ENCODE assay signal across 31 cellular contexts in the genomic region with DNA sequence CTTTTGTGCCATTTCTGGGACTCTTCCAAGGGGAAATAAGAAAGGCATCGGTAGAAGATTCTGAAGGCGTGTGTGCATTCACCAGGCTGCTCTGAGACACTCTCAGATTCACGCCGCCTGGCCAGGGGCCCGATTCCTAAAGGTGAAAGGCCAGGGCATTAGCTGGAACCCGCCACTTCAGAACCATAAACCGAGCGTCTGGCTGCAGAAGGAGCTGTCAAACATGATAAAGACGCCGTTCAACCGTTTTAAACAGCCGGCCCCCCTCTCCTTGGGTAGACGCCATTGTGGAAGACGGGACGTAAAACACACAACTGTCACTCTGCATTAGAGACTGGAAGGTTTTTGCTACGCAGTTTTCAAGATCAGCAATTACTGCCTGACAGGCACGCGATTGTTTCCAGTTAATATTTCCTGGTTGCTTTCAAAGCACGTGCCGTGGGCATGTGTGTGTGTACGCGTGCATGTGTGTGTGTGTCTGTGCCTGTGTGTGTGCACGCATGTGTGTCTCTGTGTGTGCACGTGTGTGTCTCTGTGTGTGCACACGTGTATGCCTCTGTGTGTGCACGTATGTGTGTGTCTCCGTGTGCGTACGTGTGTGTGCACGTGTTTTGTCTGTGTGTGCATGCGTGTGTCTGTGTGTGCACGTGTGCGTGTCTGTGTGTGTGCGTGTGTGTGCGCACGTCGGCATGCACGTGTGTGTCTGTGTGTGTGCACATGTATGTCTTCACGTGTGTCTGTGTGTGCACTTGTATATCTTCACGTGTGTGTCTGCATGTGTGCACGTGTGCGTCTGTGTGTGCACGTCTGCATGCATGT. TPM values are rescaled to one million over a fixed set of nuclear protein-coding genes. Genes with fewer than 3 reads are reported as not detected.
DNase-seq lines count a peak whose midpoint lies in the region; ATAC-seq, FAIRE-seq and TF ChIP-seq lines count a peak whose summit lies in the region.
"Had no signal": no experiment of that assay in that cellular context is flagged by ENCODE, and none has a peak within 500 bp of the region (broad histone marks: within the 10 kb centered on the region; RNA-seq: fewer than 3 reads in every experiment).

No MANE protein-coding gene starts in this region.

- TF ChIP-seq CTCF in endothelial cell (IDR thresholded peaks at IDR 0.05; ENCODE audit: unreplicated experiment) = no peak
- TF ChIP-seq CTCF in neural cell (IDR thresholded peaks at IDR 0.05; ENCODE audit: poor library complexity, severe bottlenecking) = no peak
- TF ChIP-seq CTCF in spleen (IDR thresholded peaks at IDR 0.05 in 8 of 11, conservative IDR thresholded peaks at IDR 0.05 in 3 of 11) = no peak

- H3K27me3 Mint-ChIP-seq in endothelial cell (ENCODE audit: unreplicated experiment) = peaks cover 13% of the 10 kb centered on the region

- no peak for TF ChIP-seq RAD21 in neural cell (conservative IDR thresholded peaks at IDR 0.05)

- WGBS in spleen, 5 donors = 66 to 74% (median 69%) methylated on average over 43 of the region's 43 CpGs

- H3K36me3 ChIP-seq in neural cell (ENCODE audit: insufficient read depth, low read length) (no peaks in the 10 kb centered on the region), spleen (no peaks in the 10 kb centered on the region)

- no peaks in the 10 kb centered on the region for H4K20me1 ChIP-seq in neural cell (ENCODE audit: insufficient read depth)

- FAIRE-seq in HTR-8/SVneo (lab: Jason Lieb, UNC) = peak; percentile 98
- FAIRE-seq: GM12878, H54, RCC 7860 had no signal

- TF ChIP-seq EP300 in neural cell (conservative IDR thresholded peaks at IDR 0.05; ENCODE audit: poor library complexity, severe bottlenecking) = peak; percentile 84

- H3K27ac ChIP-seq in neural cell (ENCODE audit: low read length) = no peak overlapping the region
- H3K27ac ChIP-seq in spleen = no peak overlapping the region
- H3K27ac ChIP-seq: SK-N-MC had no signal

- no peak overlapping the region for H3K9ac ChIP-seq in neural cell (ENCODE audit: low read length)

- no peaks in the 10 kb centered on the region for H3F3A ChIP-seq in neural cell (ENCODE audit: insufficient read depth, low read length, poor library complexity, severe bottlenecking)

- no peak overlapping the region for H3K4me2 ChIP-seq in neural cell (ENCODE audit: low read length)

- H3K4me1 Mint-ChIP-seq in endothelial cell (ENCODE audit: unreplicated experiment) = no peaks in the 10 kb centered on the region

- peaks cover 46% of the 10 kb centered on the region for H3K36me3 Mint-ChIP-seq in endothelial cell (ENCODE audit: low read depth, unreplicated experiment)
- H3K36me3 Mint-ChIP-seq: CD8-positive, alpha-beta T cell had no signal

- H2AFZ ChIP-seq in neural cell (ENCODE audit: low read depth, low read length) = no peak overlapping the region

- H3K9me2 ChIP-seq in neural cell (ENCODE audit: insufficient read depth, low read length) = no peaks in the 10 kb centered on the region

- no peaks in the 10 kb centered on the region for H3K79me2 ChIP-seq in neural cell (replicated peaks; ENCODE audit: insufficient read depth, low read length)

- H3K9me3 ChIP-seq in neural cell (ENCODE audit: low read length) (no peaks in the 10 kb centered on the region), spleen (peaks cover 0 to 4% (median 0%) of the 10 kb centered on the region in 8 donors)
- H3K9me3 ChIP-seq: Caco-2 had no signal

- H3K27me3 ChIP-seq in neural cell (ENCODE audit: insufficient read depth, low read depth, low read length) (peaks cover 4% of the 10 kb centered on the region), spleen (replicated peaks in 1 of 7) (peaks cover 0 to 4% (median 0%) of the 10 kb centered on the region in 7 donors)

- intact Hi-C loops in spleen (cut with DNase I; ENCODE audit: low total_unique reads) = no loop called here

- no peak for TF ChIP-seq POLR2A in spleen (IDR thresholded peaks at IDR 0.05)

- H3K4me1 ChIP-seq in spleen = no peaks in the 10 kb centered on the region
- H3K4me1 ChIP-seq: Caco-2 had no signal

- H3K4me3 ChIP-seq in neural cell (ENCODE audit: low read length) (peak overlapping the region; percentile 56), spleen (no peak overlapping the region)
- H3K4me3 ChIP-seq: GM12878, SK-N-MC had no signal

- peaks cover 65% of the 10 kb centered on the region for H3K9me3 Mint-ChIP-seq in endothelial cell (ENCODE audit: unreplicated experiment)
- H3K9me3 Mint-ChIP-seq: CD8-positive, alpha-beta T cell had no signal

- H3K27ac Mint-ChIP-seq in endothelial cell (ENCODE audit: unreplicated experiment) = peak overlapping the region; percentile 13
- H3K27ac Mint-ChIP-seq: CD8-positive, alpha-beta T cell had no signal

- ATAC-seq in GM21723 (IDR thresholded peaks at IDR 0.05; ENCODE audit: unreplicated experiment) = no peak
- ATAC-seq: CD8-positive, alpha-beta T cell; GM12878 had no signal

- H3K4me3 Mint-ChIP-seq in endothelial cell (ENCODE audit: unreplicated experiment) = peak overlapping the region; percentile 47
- H3K4me3 Mint-ChIP-seq: CD8-positive, alpha-beta T cell had no signal

- no peak for DNase-seq in HTR-8/SVneo (ENCODE audit: insufficient read length, low spot score)
- no peak for DNase-seq in endothelial cell (ENCODE audit: low spot score)
- peak; percentile 25 for DNase-seq in spleen
- no peak for DNase-seq in activated T-cell treated with anti-CD3 and anti-CD28 coated beads for 4 hours
- DNase-seq in activated CD8-positive, alpha-beta memory T cell treated with anti-CD3 and anti-CD28 coated beads for 24 hours = no peak
- DNase-seq: C1 segment of cervical spinal cord; Caco-2; CD8-positive, alpha-beta T cell; DMS 273 treated with DMSO at 0.1 percent for 48 hours; DMS79; EL; GDM1; KBM-7; MV-4-11; NCI-H1105; NCI-H1436 treated with DMSO at 0.1 percent for 48 hours; NCI-H1930; NCI-H2107; NCI-H524 treated with DMSO at 0.1 percent for 48 hours; NCI-H774; SIG-M5 had no signal

TF ChIP-seq in neural cell, 6 proteins besides CTCF, POLR2A, EP300 and RAD21:
- TF ChIP-seq SMC3 (conservative IDR thresholded peaks at IDR 0.05; ENCODE audit: poor library complexity) (peak; percentile 25), TAF1 (IDR thresholded peaks at IDR 0.05; ENCODE audit: low read depth) (no peak), POLR2AphosphoS5 (IDR thresholded peaks at IDR 0.05) (peak; percentile 95), MXI1 (conservative IDR thresholded peaks at IDR 0.05; ENCODE audit: poor library complexity, severe bottlenecking) (peak; percentile 67)
- TF ChIP-seq, protein P1, sequence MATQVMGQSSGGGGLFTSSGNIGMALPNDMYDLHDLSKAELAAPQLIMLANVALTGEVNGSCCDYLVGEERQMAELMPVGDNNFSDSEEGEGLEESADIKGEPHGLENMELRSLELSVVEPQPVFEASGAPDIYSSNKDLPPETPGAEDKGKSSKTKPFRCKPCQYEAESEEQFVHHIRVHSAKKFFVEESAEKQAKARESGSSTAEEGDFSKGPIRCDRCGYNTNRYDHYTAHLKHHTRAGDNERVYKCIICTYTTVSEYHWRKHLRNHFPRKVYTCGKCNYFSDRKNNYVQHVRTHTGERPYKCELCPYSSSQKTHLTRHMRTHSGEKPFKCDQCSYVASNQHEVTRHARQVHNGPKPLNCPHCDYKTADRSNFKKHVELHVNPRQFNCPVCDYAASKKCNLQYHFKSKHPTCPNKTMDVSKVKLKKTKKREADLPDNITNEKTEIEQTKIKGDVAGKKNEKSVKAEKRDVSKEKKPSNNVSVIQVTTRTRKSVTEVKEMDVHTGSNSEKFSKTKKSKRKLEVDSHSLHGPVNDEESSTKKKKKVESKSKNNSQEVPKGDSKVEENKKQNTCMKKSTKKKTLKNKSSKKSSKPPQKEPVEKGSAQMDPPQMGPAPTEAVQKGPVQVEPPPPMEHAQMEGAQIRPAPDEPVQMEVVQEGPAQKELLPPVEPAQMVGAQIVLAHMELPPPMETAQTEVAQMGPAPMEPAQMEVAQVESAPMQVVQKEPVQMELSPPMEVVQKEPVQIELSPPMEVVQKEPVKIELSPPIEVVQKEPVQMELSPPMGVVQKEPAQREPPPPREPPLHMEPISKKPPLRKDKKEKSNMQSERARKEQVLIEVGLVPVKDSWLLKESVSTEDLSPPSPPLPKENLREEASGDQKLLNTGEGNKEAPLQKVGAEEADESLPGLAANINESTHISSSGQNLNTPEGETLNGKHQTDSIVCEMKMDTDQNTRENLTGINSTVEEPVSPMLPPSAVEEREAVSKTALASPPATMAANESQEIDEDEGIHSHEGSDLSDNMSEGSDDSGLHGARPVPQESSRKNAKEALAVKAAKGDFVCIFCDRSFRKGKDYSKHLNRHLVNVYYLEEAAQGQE (IDR thresholded peaks at IDR 0.05; ENCODE audit: borderline replicate concordance) = no peak

RNA-seq across cellular contexts. Expression of a gene that starts 48.8 kb away (rescaled TPM):
- total RNA-seq in endothelial cell (ENCODE audit: unreplicated experiment) (not detected), spleen (not detected)
- polyA plus RNA-seq in neural cell (not detected in 2 replicates), spleen (not detected)
- polyA minus RNA-seq in neural cell = not detected in 2 replicates
- total RNA-seq: A673; Caco-2; CD8-positive, alpha-beta T cell; GM12878; HT-29; LHCN-M2; MCF 10A had no signal
